ENCODE assay signal across 8 cellular contexts in the genomic region with DNA sequence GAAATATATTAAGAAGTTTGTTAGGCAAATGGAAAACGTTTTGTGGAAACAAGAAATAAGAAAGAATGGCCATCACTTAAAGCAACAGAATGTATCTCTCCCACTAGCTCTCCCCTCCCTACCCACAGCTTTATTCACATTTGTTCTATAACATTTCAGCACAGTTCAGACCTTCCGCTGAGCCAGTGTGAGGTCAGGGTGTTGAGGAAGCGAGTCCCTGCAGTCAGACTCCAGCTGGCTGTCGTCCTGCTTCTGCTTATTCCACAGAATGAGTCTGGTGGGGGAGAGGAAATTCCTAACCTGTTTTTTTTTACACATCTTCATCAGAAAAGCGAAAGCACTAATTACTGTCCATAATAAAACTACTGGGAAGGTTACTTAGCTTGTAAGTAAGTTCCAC. TPM values are rescaled to one million over a fixed set of nuclear protein-coding genes. Genes with fewer than 3 reads are reported as not detected.
DNase-seq lines count a peak whose midpoint lies in the region; ATAC-seq, FAIRE-seq and TF ChIP-seq lines count a peak whose summit lies in the region.
"Had no signal": no experiment of that assay in that cellular context is flagged by ENCODE, and none has a peak within 500 bp of the region (broad histone marks: within the 10 kb centered on the region; RNA-seq: fewer than 3 reads in every experiment).

No MANE protein-coding gene starts in this region.

- peaks cover 88% of the 10 kb centered on the region for H3K4me1 Mint-ChIP-seq in activated CD4-positive, alpha-beta memory T cell treated with anti-CD3 and anti-CD28 coated beads, Interleukin-2, amount 10 ng/mL, durations not matched to agents 7 days and 5 days

- H4K20me1 ChIP-seq in mammary epithelial cell (ENCODE audit: insufficient read depth, low read length), result no peaks in the 10 kb centered on the region

- H3K36me3 ChIP-seq in gastroesophageal sphincter (peaks cover 0 to 28% of the 10 kb centered on the region in 2 donors), mammary epithelial cell (ENCODE audit: insufficient read depth, low read length) (no peaks in the 10 kb centered on the region)

- intact Hi-C loops in mammary epithelial cell (cut with micrococcal nuclease), result no loop called here

- TF ChIP-seq POLR2A in gastroesophageal sphincter (IDR thresholded peaks at IDR 0.05), result no peak

- TF ChIP-seq EP300 in gastroesophageal sphincter (IDR thresholded peaks at IDR 0.05), result no peak

- DNase-seq in GM19239 (ENCODE audit: insufficient read length, low spot score), result no peak
- peak; percentile 37 for DNase-seq in activated CD4-positive, alpha-beta memory T cell treated with anti-CD3 and anti-CD28 coated beads, Interleukin-2, amount 10 ng/mL, durations not matched to agents 7 days and 5 days
- peak; percentile 49 for DNase-seq in skeletal muscle cell (ENCODE audit: low read depth)
- no peak for DNase-seq in GM19240 (ENCODE audit: insufficient read length, low spot score)
- DNase-seq in mammary epithelial cell, result no peak

- H3K9ac ChIP-seq in mammary epithelial cell (ENCODE audit: insufficient read depth, low read length), result no peak overlapping the region
- H3K9ac ChIP-seq: KMS-11 had no signal

- H3K9me3 Mint-ChIP-seq in activated CD4-positive, alpha-beta memory T cell treated with anti-CD3 and anti-CD28 coated beads, Interleukin-2, amount 10 ng/mL, durations not matched to agents 7 days and 5 days, result no peaks in the 10 kb centered on the region

- H3K9me3 ChIP-seq in gastroesophageal sphincter, result no peaks in the 10 kb centered on the region
- H3K9me3 ChIP-seq in mammary epithelial cell (replicated peaks; ENCODE audit: insufficient read depth, low read length), result no peaks in the 10 kb centered on the region

- no peak overlapping the region for H3K4me2 ChIP-seq in mammary epithelial cell (ENCODE audit: insufficient read depth, low read depth, low read length)
- H3K4me2 ChIP-seq: KMS-11 had no signal

- H3K27me3 Mint-ChIP-seq in activated CD4-positive, alpha-beta memory T cell treated with anti-CD3 and anti-CD28 coated beads, Interleukin-2, amount 10 ng/mL, durations not matched to agents 7 days and 5 days, result no peaks in the 10 kb centered on the region

- in situ Hi-C loops in mammary epithelial cell (cut with MboI; ENCODE audit: low sequenced_read_pairs in 2 of 2), result no loop called here

- dilution Hi-C loops in mammary epithelial cell (cut with HindIII; ENCODE audit: low sequenced_read_pairs), result no loop called here

- FAIRE-seq in GM19239 (lab: Jason Lieb, UNC), result peak; percentile 92

- H2AFZ ChIP-seq in mammary epithelial cell (ENCODE audit: low read depth, low read length), result no peak overlapping the region

- peaks cover 70% of the 10 kb centered on the region for H3K36me3 Mint-ChIP-seq in activated CD4-positive, alpha-beta memory T cell treated with anti-CD3 and anti-CD28 coated beads, Interleukin-2, amount 10 ng/mL, durations not matched to agents 7 days and 5 days (ENCODE audit: low read depth)

- H3K27ac Mint-ChIP-seq in activated CD4-positive, alpha-beta memory T cell treated with anti-CD3 and anti-CD28 coated beads, Interleukin-2, amount 10 ng/mL, durations not matched to agents 7 days and 5 days, result peak overlapping the region; percentile 68

- ATAC-seq in gastroesophageal sphincter, result peak; percentile 41
- no peak for ATAC-seq in GM19351 (IDR thresholded peaks at IDR 0.05; ENCODE audit: unreplicated experiment)

- TF ChIP-seq CTCF in gastroesophageal sphincter (IDR thresholded peaks at IDR 0.05) (no peak), mammary epithelial cell (conservative IDR thresholded peaks at IDR 0.05 in 1 of 2, IDR thresholded peaks at IDR 0.05 in 1 of 2; ENCODE audit: extremely low read depth in 1 of 2, insufficient read depth in 1 of 2, low read depth in 1 of 2, low read length in 2 of 2) (no peak)

- POLR2A ChIA-PET in activated CD4-positive, alpha-beta memory T cell treated with anti-CD3 and anti-CD28 coated beads, Interleukin-2, amount 10 ng/mL, durations not matched to agents 7 days and 5 days (lab: Charles Lee), result interaction anchor here (0.9 to 12.0 kb wide), 9 partner anchors 6 to 148 kb away, joined by 3 to 112 read pairs (median 5); no protein-coding TSS in a partner anchor

- BruUV-seq in mammary epithelial cell (replicated peaks; lab: Mats Ljungman, UMichigan), result no TSS peak

- no peaks in the 10 kb centered on the region for H3K4me1 ChIP-seq in gastroesophageal sphincter
- no peaks in the 10 kb centered on the region for H3K4me1 ChIP-seq in mammary epithelial cell (ENCODE audit: insufficient read depth, low read length)

- H3K27me3 ChIP-seq in gastroesophageal sphincter (no peaks in the 10 kb centered on the region), mammary epithelial cell (ENCODE audit: insufficient read depth, low read length) (no peaks in the 10 kb centered on the region)

- H3K27ac ChIP-seq in gastroesophageal sphincter (no peak overlapping the region), mammary epithelial cell (ENCODE audit: insufficient read depth, low read depth, low read length) (no peak overlapping the region)
- H3K27ac ChIP-seq: KMS-11 had no signal

- H3K79me2 ChIP-seq in mammary epithelial cell (ENCODE audit: insufficient read depth, low read length), result no peaks in the 10 kb centered on the region

- H3K4me3 ChIP-seq in gastroesophageal sphincter (no peak overlapping the region), skeletal muscle cell (ENCODE audit: low read depth, low read length) (no peak overlapping the region), mammary epithelial cell (replicated peaks in 1 of 3; ENCODE audit: insufficient read depth in 1 of 3, low read depth in 2 of 3, low read length in 3 of 3) (no peak overlapping the region)

- 13 to 28% methylated on average over 5 of the region's 5 CpGs for WGBS in gastroesophageal sphincter (ENCODE audit: low coverage in 1 of 2), 2 donors
- 66% methylated on average over 5 of the region's 5 CpGs for WGBS in mammary epithelial cell (ENCODE audit: low coverage, missing lambda C conversion rate)

- peak overlapping the region; percentile 51 for H3K4me3 Mint-ChIP-seq in activated CD4-positive, alpha-beta memory T cell treated with anti-CD3 and anti-CD28 coated beads, Interleukin-2, amount 10 ng/mL, durations not matched to agents 7 days and 5 days

- CTCF ChIA-PET in activated CD4-positive, alpha-beta memory T cell treated with anti-CD3 and anti-CD28 coated beads, Interleukin-2, amount 10 ng/mL, durations not matched to agents 7 days and 5 days (lab: Charles Lee), result interaction anchor here (1.4 to 1.8 kb wide), 3 partner anchors 39 to 147 kb away, joined by 3 to 8 read pairs (median 7); a partner anchor contains a TSS
- CTCF ChIA-PET in mammary epithelial cell (lab: Charles Lee; ENCODE audit: low non-redundant PET), result no interaction called here

RNA-seq across cellular contexts. Expression of a gene that starts 39.1 kb away (rescaled TPM):
- 10 to 100 TPM; 36.5 to 37.8 TPM for total RNA-seq in activated CD4-positive, alpha-beta memory T cell treated with anti-CD3 and anti-CD28 coated beads, Interleukin-2, amount 10 ng/mL, durations not matched to agents 7 days and 5 days
- total RNA-seq in gastroesophageal sphincter, result 10 to 100 TPM; 17.0 to 37.4 (median 25.4) TPM
- 10 to 100 TPM; 26.2 to 53.8 TPM for total RNA-seq in mammary epithelial cell
- polyA plus RNA-seq in mammary epithelial cell, result 37.9 TPM
- 15.7 TPM for polyA minus RNA-seq in mammary epithelial cell

Comparison
In these comparisons a context has a peak if more than half of its experiments do, and no peak if none do; other contexts are left out.
1. DNase-seq: peak in activated CD4-positive, alpha-beta memory T cell treated with anti-CD3 and anti-CD28 coated beads, Interleukin-2, amount 10 ng/mL, durations not matched to agents 7 days and 5 days (single experiment) and skeletal muscle cell (single experiment); none in GM19239 (single experiment), GM19240 (single experiment) and mammary epithelial cell (single experiment).